ENCODE assay signal across 1 cellular context in genomic region chr2:15766303-15766861, GRCh38.
A peak's percentile ranks its signal among the peaks of the same experiment; 100 is the strongest.
TF ChIP-seq lines count a peak whose summit lies in the region.

No MANE protein-coding gene starts in this region.

TF ChIP-seq in HepG2, 621 proteins besides CTCF, POLR2A, EP300 and RAD21 (continued from another document and continues in another):
- TF ChIP-seq HNRNPK (IDR thresholded peaks at IDR 0.05; ENCODE audit: low read depth, low read length, poor library complexity, severe bottlenecking) (no peak), CHD2 (IDR thresholded peaks at IDR 0.05; ENCODE audit: low read depth, low read length) (no peak), ZNF652 (CRISPR knock-in tag; IDR thresholded peaks at IDR 0.05; ENCODE audit: borderline replicate concordance, low read depth) (peak; percentile 85), ZNF691 (CRISPR knock-in tag; IDR thresholded peaks at IDR 0.05; ENCODE audit: borderline replicate concordance, low read depth) (no peak), MIXL1 (CRISPR knock-in tag; IDR thresholded peaks at IDR 0.05) (no peak), NR2F1 (CRISPR knock-in tag; IDR thresholded peaks at IDR 0.05) (peak; percentile 100), GATA4 (IDR thresholded peaks at IDR 0.05; ENCODE audit: borderline replicate concordance, low read depth) (peak; percentile 89), HDAC1 (CRISPR knock-in tag; IDR thresholded peaks at IDR 0.05) (peak; percentile 100), IRF1 (CRISPR knock-in tag; IDR thresholded peaks at IDR 0.05; ENCODE audit: low read depth) (no peak), ZNF136 (CRISPR knock-in tag; IDR thresholded peaks at IDR 0.05; ENCODE audit: low read depth) (0 out of 2 replicates have a peak, but pooled peaks have one; percentile 37), MED13 (CRISPR knock-in tag; IDR thresholded peaks at IDR 0.05) (no peak), KLF6 (CRISPR knock-in tag; IDR thresholded peaks at IDR 0.05) (no peak), MAFK (conservative IDR thresholded peaks at IDR 0.05 in 1 of 2, IDR thresholded peaks at IDR 0.05 in 1 of 2; ENCODE audit: low read length in 2 of 2) (no peak), ZNF251 (CRISPR knock-in tag; IDR thresholded peaks at IDR 0.05) (no peak), HOXA9 (CRISPR knock-in tag; IDR thresholded peaks at IDR 0.05; ENCODE audit: borderline replicate concordance) (peak; percentile 60; the same call in 1 of the 2 replicates), ZNF460 (CRISPR knock-in tag; IDR thresholded peaks at IDR 0.05; ENCODE audit: borderline replicate concordance) (peak; percentile 30; the same call in 1 of the 2 replicates), PRDM15 (CRISPR knock-in tag; IDR thresholded peaks at IDR 0.05) (no peak), FUBP1 (CRISPR knock-in tag; IDR thresholded peaks at IDR 0.05; ENCODE audit: borderline replicate concordance) (peak; percentile 58; the same call in 1 of the 2 replicates), KLF9 (CRISPR knock-in tag; IDR thresholded peaks at IDR 0.05; ENCODE audit: low read depth) (no peak), FOXA3 (CRISPR knock-in tag; IDR thresholded peaks at IDR 0.05) (peak; percentile 97), ZBTB40 (IDR thresholded peaks at IDR 0.05) (no peak), ZBTB40 (CRISPR knock-in tag; IDR thresholded peaks at IDR 0.05) (no peak; the same call in 1 of the 2 replicates), CHCHD3 (CRISPR knock-in tag; IDR thresholded peaks at IDR 0.05) (no peak; the same call in 1 of the 2 replicates), ZFP90 (CRISPR knock-in tag; IDR thresholded peaks at IDR 0.05; ENCODE audit: borderline replicate concordance) (no peak; the same call in 1 of the 2 replicates), NFKB2 (CRISPR knock-in tag; IDR thresholded peaks at IDR 0.05; ENCODE audit: borderline replicate concordance) (no peak), ZNF414 (CRISPR knock-in tag; IDR thresholded peaks at IDR 0.05) (no peak; the same call in none of the 2 replicates), RBM39 (IDR thresholded peaks at IDR 0.05; ENCODE audit: low read depth, low read length, poor library complexity, severe bottlenecking) (no peak), NR2C2 (CRISPR knock-in tag; IDR thresholded peaks at IDR 0.05; ENCODE audit: borderline replicate concordance) (peak; percentile 96)
- TF ChIP-seq, protein P1, sequence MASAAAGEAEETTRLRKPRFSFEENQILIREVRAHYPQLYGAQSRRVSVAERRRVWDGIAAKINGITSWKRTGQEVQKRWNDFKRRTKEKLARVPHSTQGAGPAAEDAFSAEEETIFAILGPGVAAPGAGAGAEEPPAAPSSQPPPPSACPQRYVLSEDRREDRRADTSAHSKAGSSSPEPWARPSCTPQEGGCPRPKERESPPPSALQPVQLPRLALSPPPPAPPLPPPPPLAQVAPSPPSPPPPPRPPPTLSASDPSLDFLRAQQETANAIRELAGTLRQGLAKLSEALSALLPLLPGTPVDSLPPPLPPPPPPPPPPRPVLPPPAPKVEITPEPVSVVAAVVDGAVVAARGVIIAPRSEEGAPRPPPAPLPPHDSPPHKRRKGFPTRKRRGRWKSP (CRISPR knock-in tag; IDR thresholded peaks at IDR 0.05) = peak; percentile 71; the same call in 1 of the 2 replicates
- TF ChIP-seq, protein P2, sequence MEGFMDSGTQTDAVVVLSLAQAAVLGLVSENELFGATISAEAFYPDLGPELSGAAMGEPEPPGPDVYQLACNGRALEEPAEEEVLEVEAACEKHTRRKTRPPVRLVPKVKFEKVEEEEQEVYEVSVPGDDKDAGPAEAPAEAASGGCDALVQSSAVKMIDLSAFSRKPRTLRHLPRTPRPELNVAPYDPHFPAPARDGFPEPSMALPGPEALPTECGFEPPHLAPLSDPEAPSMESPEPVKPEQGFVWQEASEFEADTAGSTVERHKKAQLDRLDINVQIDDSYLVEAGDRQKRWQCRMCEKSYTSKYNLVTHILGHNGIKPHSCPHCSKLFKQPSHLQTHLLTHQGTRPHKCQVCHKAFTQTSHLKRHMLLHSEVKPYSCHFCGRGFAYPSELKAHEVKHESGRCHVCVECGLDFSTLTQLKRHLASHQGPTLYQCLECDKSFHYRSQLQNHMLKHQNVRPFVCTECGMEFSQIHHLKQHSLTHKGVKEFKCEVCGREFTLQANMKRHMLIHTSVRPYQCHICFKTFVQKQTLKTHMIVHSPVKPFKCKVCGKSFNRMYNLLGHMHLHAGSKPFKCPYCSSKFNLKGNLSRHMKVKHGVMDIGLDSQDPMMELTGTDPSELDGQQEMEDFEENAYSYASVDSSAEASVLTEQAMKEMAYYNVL (CRISPR knock-in tag; IDR thresholded peaks at IDR 0.05; ENCODE audit: borderline replicate concordance) = peak; percentile 85; the same call in 1 of the 2 replicates
- TF ChIP-seq, protein P3, sequence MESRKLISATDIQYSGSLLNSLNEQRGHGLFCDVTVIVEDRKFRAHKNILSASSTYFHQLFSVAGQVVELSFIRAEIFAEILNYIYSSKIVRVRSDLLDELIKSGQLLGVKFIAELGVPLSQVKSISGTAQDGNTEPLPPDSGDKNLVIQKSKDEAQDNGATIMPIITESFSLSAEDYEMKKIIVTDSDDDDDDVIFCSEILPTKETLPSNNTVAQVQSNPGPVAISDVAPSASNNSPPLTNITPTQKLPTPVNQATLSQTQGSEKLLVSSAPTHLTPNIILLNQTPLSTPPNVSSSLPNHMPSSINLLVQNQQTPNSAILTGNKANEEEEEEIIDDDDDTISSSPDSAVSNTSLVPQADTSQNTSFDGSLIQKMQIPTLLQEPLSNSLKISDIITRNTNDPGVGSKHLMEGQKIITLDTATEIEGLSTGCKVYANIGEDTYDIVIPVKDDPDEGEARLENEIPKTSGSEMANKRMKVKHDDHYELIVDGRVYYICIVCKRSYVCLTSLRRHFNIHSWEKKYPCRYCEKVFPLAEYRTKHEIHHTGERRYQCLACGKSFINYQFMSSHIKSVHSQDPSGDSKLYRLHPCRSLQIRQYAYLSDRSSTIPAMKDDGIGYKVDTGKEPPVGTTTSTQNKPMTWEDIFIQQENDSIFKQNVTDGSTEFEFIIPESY (CRISPR knock-in tag; IDR thresholded peaks at IDR 0.05) = peak; percentile 52; the same call in 1 of the 2 replicates
